In the genomic region with DNA sequence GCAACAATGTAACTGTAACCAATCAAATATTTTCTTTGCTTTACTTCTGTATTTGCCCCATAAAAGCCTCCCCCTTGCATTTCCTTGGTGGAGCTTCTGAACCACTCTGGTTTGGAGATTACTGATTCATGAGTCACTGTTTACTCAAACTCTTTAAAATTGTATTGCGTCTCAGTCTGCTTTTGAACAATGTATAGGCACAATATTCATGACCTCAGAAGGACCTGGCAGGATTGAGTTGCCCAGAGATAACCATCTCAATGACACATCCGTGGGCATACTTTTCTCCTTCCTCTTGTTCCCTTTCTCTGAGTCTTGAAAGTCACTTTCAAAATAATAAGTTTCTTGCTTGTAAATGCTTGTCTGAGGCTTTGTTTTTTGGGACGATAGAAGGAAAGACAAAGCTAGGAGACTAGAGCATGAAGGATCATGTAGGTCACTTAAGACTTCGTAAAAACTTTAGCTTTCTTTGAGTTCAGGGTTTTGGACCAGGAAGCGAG, we compare ENCODE assay signal across 8 cellular contexts. TPM values are rescaled to one million over a fixed set of nuclear protein-coding genes. Genes with fewer than 3 reads are reported as not detected.
DNase-seq lines count a peak whose midpoint lies in the region; ATAC-seq and TF ChIP-seq lines count a peak whose summit lies in the region.

No MANE protein-coding gene starts in this region.

- no peaks in the 10 kb centered on the region for H3K27me3 ChIP-seq in DND-41 (ENCODE audit: insufficient read depth, low read length, poor library complexity)
- H3K27me3 ChIP-seq in left lung = no peaks in the 10 kb centered on the region

- H3K9ac ChIP-seq in DND-41 (ENCODE audit: low read depth, low read length) = no peak overlapping the region

- no peak for DNase-seq in DND-41
- DNase-seq in T-cell = no peak
- DNase-seq in left lung = no peak
- DNase-seq in mesenteric fat pad (ENCODE audit: low spot score) = no peak
- DNase-seq in hypothalamus (lab: John Stamatoyannopoulos, UW) = no peak
- no peak for DNase-seq in stimulated activated CD4-positive, alpha-beta T cell treated with anti-CD3 and anti-CD28 coated beads, Interleukin-2, amount 100 ng/mL, for 24 hours

- H3K4me3 Mint-ChIP-seq in T-cell = no peak overlapping the region

- CTCF ChIA-PET in T-cell (lab: Charles Lee) = interaction anchor here in 1 of 2 donors (0.6 kb wide), 1 partner anchor 16 kb away, joined by 3 read pairs; no protein-coding TSS in a partner anchor

- no peak overlapping the region for H3K27ac ChIP-seq in DND-41 (ENCODE audit: low read length)
- H3K27ac ChIP-seq in left lung = no peak overlapping the region

- H3K4me1 ChIP-seq in DND-41 (ENCODE audit: insufficient read depth, low read length) (no peaks in the 10 kb centered on the region), left lung (no peaks in the 10 kb centered on the region)

- no peaks in the 10 kb centered on the region for H3K36me3 ChIP-seq in DND-41 (ENCODE audit: insufficient read depth, low read length)
- H3K36me3 ChIP-seq in left lung = no peaks in the 10 kb centered on the region

- no peaks in the 10 kb centered on the region for H3K27me3 Mint-ChIP-seq in T-cell

- H2AFZ ChIP-seq in DND-41 (ENCODE audit: low read depth, low read length) = no peak overlapping the region

- peaks cover 0 to 13% (median 0%) of the 10 kb centered on the region in 3 donors for H3K4me1 Mint-ChIP-seq in T-cell

- POLR2A ChIA-PET in T-cell (lab: Charles Lee) = no interaction called here

- H3K79me2 ChIP-seq in DND-41 (ENCODE audit: insufficient read depth, low read length) = no peaks in the 10 kb centered on the region

- no peak for TF ChIP-seq CTCF in DND-41 (IDR thresholded peaks at IDR 0.05; ENCODE audit: borderline replicate concordance, extremely low read depth, low read length, poor library complexity, severe bottlenecking)
- no peak for TF ChIP-seq CTCF in left lung (IDR thresholded peaks at IDR 0.05)

- intact Hi-C loops in left lung (cut with DNase I) = no loop called here

- no peak overlapping the region for H3K4me3 ChIP-seq in DND-41 (ENCODE audit: low read depth in 1 of 2, low read length in 2 of 2)
- no peak overlapping the region for H3K4me3 ChIP-seq in left lung

- H3K9me3 ChIP-seq in DND-41 (ENCODE audit: insufficient read depth, low read length, severe bottlenecking) (no peaks in the 10 kb centered on the region), left lung (no peaks in the 10 kb centered on the region)

- ATAC-seq in DND-41 (ENCODE audit: insufficient read depth, low read depth) (peak; percentile 66), HG02642 (IDR thresholded peaks at IDR 0.05; ENCODE audit: poor library complexity, unreplicated experiment) (peak; percentile 51), T-cell (replicated peaks in 1 of 4) (peak; percentile 29 to 51 (median 40)), left lung (peak; percentile 95), HG02763 (IDR thresholded peaks at IDR 0.05; ENCODE audit: unreplicated experiment) (no peak)

- H3K27ac Mint-ChIP-seq in T-cell = peak overlapping the region in 1 of 2 donors; percentile 33

- H3K36me3 Mint-ChIP-seq in T-cell = no peaks in the 10 kb centered on the region

- no peaks in the 10 kb centered on the region for H3K9me3 Mint-ChIP-seq in T-cell

- H4K20me1 ChIP-seq in DND-41 (ENCODE audit: insufficient read depth, low read length) = no peaks in the 10 kb centered on the region

- no peak overlapping the region for H3K4me2 ChIP-seq in DND-41 (ENCODE audit: insufficient read depth, low read length)

RNA-seq across cellular contexts. Expression of a gene that starts 57.1 kb away (rescaled TPM):
- total RNA-seq in T-cell = not detected
- total RNA-seq in left lung = not detected
- total RNA-seq in mesenteric fat pad = not detected
